In the genomic region with DNA sequence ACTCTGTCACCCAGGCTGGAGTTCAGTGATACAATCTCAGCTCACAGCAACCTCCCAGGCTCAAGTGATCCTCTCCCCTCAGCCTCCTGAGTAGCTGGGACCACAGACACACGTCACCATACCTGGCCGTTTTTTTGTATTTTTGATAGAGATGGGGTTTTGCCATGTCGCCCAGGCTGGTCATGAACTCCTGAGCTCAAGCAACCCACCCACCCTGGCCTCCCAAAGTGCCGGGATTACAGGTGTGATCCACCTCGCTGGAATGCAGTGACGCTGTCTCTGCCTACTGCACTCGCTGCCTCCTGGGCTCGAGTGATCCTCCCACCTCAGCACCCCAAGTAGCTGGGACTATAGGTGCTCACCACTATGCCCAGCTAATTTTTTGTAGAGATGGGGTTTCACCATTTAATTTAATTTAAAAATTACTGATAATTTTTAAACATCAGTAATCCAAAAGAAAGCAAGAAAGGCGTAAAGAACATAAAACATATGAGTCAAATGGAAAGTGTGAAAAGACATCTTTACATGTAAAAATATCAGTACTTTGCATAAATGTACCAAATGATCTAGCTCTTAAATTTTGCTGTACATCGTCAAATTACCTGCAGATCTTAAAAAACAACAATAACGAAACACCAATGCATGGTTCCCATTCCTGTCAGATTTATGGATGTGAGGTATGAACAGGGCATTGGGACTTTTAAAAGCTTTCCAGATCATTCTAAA, we compare ENCODE assay signal across 14 cellular contexts. TPM values are rescaled to one million over a fixed set of nuclear protein-coding genes. Genes with fewer than 3 reads are reported as not detected.
DNase-seq lines count a peak whose midpoint lies in the region; ATAC-seq and TF ChIP-seq lines count a peak whose summit lies in the region.
"Had no signal": no experiment of that assay in that cellular context is flagged by ENCODE, and none has a peak within 500 bp of the region (broad histone marks: within the 10 kb centered on the region; RNA-seq: fewer than 3 reads in every experiment).

No MANE protein-coding gene starts in this region.

- H3K4me3 Mint-ChIP-seq in activated CD4-positive, alpha-beta T cell treated with anti-CD3 and anti-CD28 coated beads for 36 hours, result peak overlapping the region; percentile 91
- H3K4me3 Mint-ChIP-seq in GM23338 (peak overlapping the region; percentile 29; the same call in 1 of the 3 replicates), neural crest cell (peak overlapping the region; percentile 93)
- H3K4me3 Mint-ChIP-seq in activated T-helper 2 cell treated with anti-CD3 and anti-CD28 coated beads, Interferon-gamma antibody, Interleukin-2, Interleukin-4, amounts not matched to agents 10 μg/mL and 5 μg/mL and 100 μg/mL, durations not matched to agents 14 hours and 24 hours and 36 hours (ENCODE audit: low read depth), result peak overlapping the region; percentile 11

- H3K4me2 ChIP-seq in GM23338, result no peak overlapping the region

- POLR2A ChIA-PET in activated CD4-positive, alpha-beta T cell treated with anti-CD3 and anti-CD28 coated beads for 36 hours (lab: Charles Lee), result no interaction called here

- intact Hi-C loops in activated CD4-positive, alpha-beta T cell treated with anti-CD3 and anti-CD28 coated beads for 36 hours (cut with DNase I, micrococcal nuclease), result loop anchor here (2.0 to 5.0 kb wide), 4 partner anchors 17 to 442 kb away; partner anchors contain the start of gene MBP (in 1 of the 2)
- intact Hi-C loops in activated T-helper 2 cell treated with anti-CD3 and anti-CD28 coated beads, Interferon-gamma antibody, Interleukin-2, Interleukin-4, amounts not matched to agents 10 μg/mL and 5 μg/mL and 100 μg/mL, durations not matched to agents 14 hours and 24 hours and 36 hours (cut with micrococcal nuclease), result loop anchor here (2.0 to 10.0 kb wide), 3 partner anchors 17 to 315 kb away; partner anchors contain the start of gene MBP
- intact Hi-C loops in stomach (cut with DNase I; ENCODE audit: low total_unique reads), result no loop called here
- intact Hi-C loops in Right ventricle myocardium superior (cut with DNase I), result no loop called here

- H3K9me2 ChIP-seq in GM23338 (ENCODE audit: insufficient read depth), result no peaks in the 10 kb centered on the region

- 86 to 94% (median 91%) methylated on average over 11 of the region's 11 CpGs for WGBS in stomach, 5 donors

- CTCF ChIA-PET in activated CD4-positive, alpha-beta T cell treated with anti-CD3 and anti-CD28 coated beads for 36 hours (lab: Charles Lee), result interaction anchor here (0.7 to 9.0 kb wide), 5 partner anchors 17 to 388 kb away, joined by 3 to 61 read pairs (median 3); no protein-coding TSS in a partner anchor

- H3K9me3 ChIP-seq in stomach, result no peaks in the 10 kb centered on the region
- H3K9me3 ChIP-seq: Peyer's patch, tibial nerve had no signal

- H3K36me3 ChIP-seq in GM23338 (ENCODE audit: insufficient read depth) (no peaks in the 10 kb centered on the region), stomach (peaks cover 0 to 19% (median 14%) of the 10 kb centered on the region in 4 donors)
- H3K36me3 ChIP-seq: Peyer's patch had no signal

- no peak for ATAC-seq in activated CD4-positive, alpha-beta T cell treated with anti-CD3 and anti-CD28 coated beads for 36 hours
- ATAC-seq in GM23338, result no peak
- no peak for ATAC-seq in GM18505 (IDR thresholded peaks at IDR 0.05; ENCODE audit: unreplicated experiment)
- no peak for ATAC-seq in Right ventricle myocardium superior (ENCODE audit: poor library complexity)

- H3K4me1 ChIP-seq in GM23338 (ENCODE audit: insufficient read depth), result peaks cover 8% of the 10 kb centered on the region
- H3K4me1 ChIP-seq in stomach, result peaks cover 23 to 47% (median 38%) of the 10 kb centered on the region in 4 donors

- peaks cover 45% of the 10 kb centered on the region for H3K79me2 ChIP-seq in GM23338 (replicated peaks; ENCODE audit: insufficient read depth)

- TF ChIP-seq CTCF in GM23338 (conservative IDR thresholded peaks at IDR 0.05; ENCODE audit: low read depth in 2 of 2), result no peak
- TF ChIP-seq CTCF in neural crest cell (conservative IDR thresholded peaks at IDR 0.05), result no peak
- TF ChIP-seq CTCF in stomach (IDR thresholded peaks at IDR 0.05), result no peak

- H3K27ac ChIP-seq in GM23338 (ENCODE audit: low read depth), result no peak overlapping the region
- H3K27ac ChIP-seq in stomach, result peak overlapping the region in 1 of 5 donors; percentile 4
- H3K27ac ChIP-seq: coronary artery, Peyer's patch, tibial nerve had no signal

- DNase-seq in activated CD4-positive, alpha-beta T cell treated with anti-CD3 and anti-CD28 coated beads for 36 hours, result no peak
- DNase-seq in activated CD4-positive, alpha-beta T cell treated with anti-CD3 and anti-CD28 coated beads, Interleukin-2, amount 50 U/mL, for 4 hours, result no peak
- DNase-seq in GM23338 (ENCODE audit: low spot score), result no peak
- no peak for DNase-seq in activated T-helper 2 cell treated with anti-CD3 and anti-CD28 coated beads, Interferon-gamma antibody, Interleukin-2, Interleukin-4, amounts not matched to agents 10 μg/mL and 5 μg/mL and 100 μg/mL, durations not matched to agents 14 hours and 24 hours and 36 hours (ENCODE audit: low spot score)
- DNase-seq in neural crest cell (ENCODE audit: low read depth, low spot score), result no peak
- DNase-seq in stomach, result no peak
- no peak for DNase-seq in Right ventricle myocardium superior
- DNase-seq: DMS79, KBM-7, NCI-H2171, Peyer's patch had no signal

- peaks cover 39% of the 10 kb centered on the region for H3K4me1 Mint-ChIP-seq in activated CD4-positive, alpha-beta T cell treated with anti-CD3 and anti-CD28 coated beads for 36 hours
- H3K4me1 Mint-ChIP-seq in GM23338 (peaks cover 15% of the 10 kb centered on the region), neural crest cell (peaks cover 40% of the 10 kb centered on the region)
- peaks cover 26% of the 10 kb centered on the region for H3K4me1 Mint-ChIP-seq in activated T-helper 2 cell treated with anti-CD3 and anti-CD28 coated beads, Interferon-gamma antibody, Interleukin-2, Interleukin-4, amounts not matched to agents 10 μg/mL and 5 μg/mL and 100 μg/mL, durations not matched to agents 14 hours and 24 hours and 36 hours (ENCODE audit: low read depth)

- no peak overlapping the region for H2AFZ ChIP-seq in GM23338

- no peaks in the 10 kb centered on the region for H4K20me1 ChIP-seq in GM23338 (replicated peaks; ENCODE audit: insufficient read depth)

- H3K27me3 ChIP-seq in GM23338 (ENCODE audit: insufficient read depth) (no peaks in the 10 kb centered on the region), stomach (no peaks in the 10 kb centered on the region)
- H3K27me3 ChIP-seq: Peyer's patch, tibial nerve had no signal

- no peaks in the 10 kb centered on the region for H3K27me3 Mint-ChIP-seq in activated CD4-positive, alpha-beta T cell treated with anti-CD3 and anti-CD28 coated beads for 36 hours
- H3K27me3 Mint-ChIP-seq in GM23338 (ENCODE audit: insufficient read depth, low read depth, poor library complexity) (peaks cover 8% of the 10 kb centered on the region), neural crest cell (ENCODE audit: low read depth) (no peaks in the 10 kb centered on the region)
- H3K27me3 Mint-ChIP-seq in activated T-helper 2 cell treated with anti-CD3 and anti-CD28 coated beads, Interferon-gamma antibody, Interleukin-2, Interleukin-4, amounts not matched to agents 10 μg/mL and 5 μg/mL and 100 μg/mL, durations not matched to agents 14 hours and 24 hours and 36 hours (ENCODE audit: low read depth), result no peaks in the 10 kb centered on the region

- H3K9me3 Mint-ChIP-seq in activated CD4-positive, alpha-beta T cell treated with anti-CD3 and anti-CD28 coated beads for 36 hours (ENCODE audit: low read depth), result no peaks in the 10 kb centered on the region
- H3K9me3 Mint-ChIP-seq in GM23338, result no peaks in the 10 kb centered on the region; the same call in 2 of the 3 replicates
- H3K9me3 Mint-ChIP-seq in activated T-helper 2 cell treated with anti-CD3 and anti-CD28 coated beads, Interferon-gamma antibody, Interleukin-2, Interleukin-4, amounts not matched to agents 10 μg/mL and 5 μg/mL and 100 μg/mL, durations not matched to agents 14 hours and 24 hours and 36 hours, result no peaks in the 10 kb centered on the region
- H3K9me3 Mint-ChIP-seq in neural crest cell, result no peaks in the 10 kb centered on the region

- H3K4me3 ChIP-seq in GM23338 (no peak overlapping the region), stomach (peak overlapping the region in 1 of 4 donors; percentile 84)
- H3K4me3 ChIP-seq: coronary artery, Peyer's patch, tibial nerve had no signal

- H3K36me3 Mint-ChIP-seq in activated CD4-positive, alpha-beta T cell treated with anti-CD3 and anti-CD28 coated beads for 36 hours (ENCODE audit: low read depth), result peaks cover 17% of the 10 kb centered on the region
- peaks cover 11% of the 10 kb centered on the region for H3K36me3 Mint-ChIP-seq in GM23338 (ENCODE audit: low read depth)
- H3K36me3 Mint-ChIP-seq in activated T-helper 2 cell treated with anti-CD3 and anti-CD28 coated beads, Interferon-gamma antibody, Interleukin-2, Interleukin-4, amounts not matched to agents 10 μg/mL and 5 μg/mL and 100 μg/mL, durations not matched to agents 14 hours and 24 hours and 36 hours (ENCODE audit: low read depth), result peaks cover 44% of the 10 kb centered on the region
- H3K36me3 Mint-ChIP-seq in neural crest cell (ENCODE audit: low read depth), result peaks cover 10% of the 10 kb centered on the region

- peak overlapping the region; percentile 2 for H3K27ac Mint-ChIP-seq in activated CD4-positive, alpha-beta T cell treated with anti-CD3 and anti-CD28 coated beads for 36 hours
- H3K27ac Mint-ChIP-seq in GM23338 (no peak overlapping the region), neural crest cell (ENCODE audit: unreplicated experiment) (no peak overlapping the region)
- H3K27ac Mint-ChIP-seq in activated T-helper 2 cell treated with anti-CD3 and anti-CD28 coated beads, Interferon-gamma antibody, Interleukin-2, Interleukin-4, amounts not matched to agents 10 μg/mL and 5 μg/mL and 100 μg/mL, durations not matched to agents 14 hours and 24 hours and 36 hours, result no peak overlapping the region

- no peak for TF ChIP-seq EP300 in stomach (IDR thresholded peaks at IDR 0.05)

- H3F3A ChIP-seq in GM23338 (replicated peaks; ENCODE audit: low read depth), result peaks cover 8% of the 10 kb centered on the region; the same call in 1 of the 2 replicates

- TF ChIP-seq POLR2A in GM18505 (IDR thresholded peaks at IDR 0.05; ENCODE audit: borderline replicate concordance, extremely low read depth, insufficient read depth, insufficient read length) (no peak), stomach (IDR thresholded peaks at IDR 0.05) (no peak)

TF ChIP-seq in GM23338, 12 proteins besides CTCF, POLR2A, EP300 and RAD21 (continues in another document):
- no peak for TF ChIP-seq STAT1 (IDR thresholded peaks at IDR 0.05; ENCODE audit: unreplicated experiment)

RNA-seq across cellular contexts. Expression of gene ZNF236, which starts 2.8 kb away (rescaled TPM):
- 10 to 100 TPM; 13.7 to 25.7 TPM for total RNA-seq in activated CD4-positive, alpha-beta T cell treated with anti-CD3 and anti-CD28 coated beads for 36 hours
- total RNA-seq in GM23338 (2014; rRNA removed; shearing (Covaris generic)), result 10.1 and 16.3 TPM in 2 replicates
- 6.4 and 8.9 TPM in 2 replicates for polyA plus RNA-seq in GM23338 (2016; fragmentation: Nextera tagmentation; extraction: Ambion mirVana)
- 19.8 and 22.9 TPM in 2 replicates for total RNA-seq in activated T-helper 2 cell treated with anti-CD3 and anti-CD28 coated beads, Interferon-gamma antibody, Interleukin-2, Interleukin-4, amounts not matched to agents 10 μg/mL and 5 μg/mL and 100 μg/mL, durations not matched to agents 14 hours and 24 hours and 36 hours
- 18.4 and 20.4 TPM in 2 replicates for total RNA-seq in neural crest cell
- 10 to 100 TPM in 3 of 5 donors, 1 to 10 TPM in 2; 3.8 to 31.7 (median 11.9) TPM for total RNA-seq in stomach
- polyA plus RNA-seq in stomach, result 1 to 10 TPM; 1.8 to 2.0 (median 1.9) TPM
- total RNA-seq in Right ventricle myocardium superior, result 11.7 TPM

Comparison
In these comparisons a context has a peak if more than half of its experiments do, and no peak if none do; other contexts are left out.
1. H3K4me3 Mint-ChIP-seq: peak in every context shown above with its lines; median percentile 93 in neural crest cell; 91 in activated CD4-positive, alpha-beta T cell treated with anti-CD3 and anti-CD28 coated beads for 36 hours; 29 in GM23338; 11 in activated T-helper 2 cell treated with anti-CD3 and anti-CD28 coated beads, Interferon-gamma antibody, Interleukin-2, Interleukin-4, amounts not matched to agents 10 μg/mL and 5 μg/mL and 100 μg/mL, durations not matched to agents 14 hours and 24 hours and 36 hours.
2. intact Hi-C loops: an anchor here in activated CD4-positive, alpha-beta T cell treated with anti-CD3 and anti-CD28 coated beads for 36 hours (2.0 to 5.0 kb wide) and activated T-helper 2 cell treated with anti-CD3 and anti-CD28 coated beads, Interferon-gamma antibody, Interleukin-2, Interleukin-4, amounts not matched to agents 10 μg/mL and 5 μg/mL and 100 μg/mL, durations not matched to agents 14 hours and 24 hours and 36 hours (2.0 to 10.0 kb wide); none called in stomach and Right ventricle myocardium superior.